Comparison of ENCODE assay signal across 1 cellular context in the genomic region with DNA sequence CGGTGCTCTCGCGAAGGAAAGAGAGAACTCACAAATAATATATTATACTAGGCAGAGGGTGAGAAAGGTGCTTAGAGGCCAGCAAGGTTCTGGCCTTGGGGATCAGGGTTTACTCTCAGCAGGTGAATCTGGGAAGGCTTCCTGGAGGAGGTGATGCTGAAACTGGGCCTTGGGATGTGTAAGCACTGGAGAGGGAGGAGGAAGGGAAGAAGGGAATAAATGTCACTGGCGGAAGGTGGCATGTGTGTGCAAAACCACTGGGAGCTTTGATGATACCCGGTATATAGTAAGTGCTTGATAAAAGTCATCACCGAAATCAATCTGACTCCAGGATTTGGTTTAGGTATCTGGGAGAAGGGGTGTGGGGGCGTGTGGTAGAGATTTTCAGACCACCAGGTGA.
TF ChIP-seq lines count a peak whose summit lies in the region.

No MANE protein-coding gene starts in this region.

TF ChIP-seq in GM23338, 12 proteins besides CTCF, POLR2A, EP300 and RAD21 (continued from another document):
- TF ChIP-seq, protein P1, sequence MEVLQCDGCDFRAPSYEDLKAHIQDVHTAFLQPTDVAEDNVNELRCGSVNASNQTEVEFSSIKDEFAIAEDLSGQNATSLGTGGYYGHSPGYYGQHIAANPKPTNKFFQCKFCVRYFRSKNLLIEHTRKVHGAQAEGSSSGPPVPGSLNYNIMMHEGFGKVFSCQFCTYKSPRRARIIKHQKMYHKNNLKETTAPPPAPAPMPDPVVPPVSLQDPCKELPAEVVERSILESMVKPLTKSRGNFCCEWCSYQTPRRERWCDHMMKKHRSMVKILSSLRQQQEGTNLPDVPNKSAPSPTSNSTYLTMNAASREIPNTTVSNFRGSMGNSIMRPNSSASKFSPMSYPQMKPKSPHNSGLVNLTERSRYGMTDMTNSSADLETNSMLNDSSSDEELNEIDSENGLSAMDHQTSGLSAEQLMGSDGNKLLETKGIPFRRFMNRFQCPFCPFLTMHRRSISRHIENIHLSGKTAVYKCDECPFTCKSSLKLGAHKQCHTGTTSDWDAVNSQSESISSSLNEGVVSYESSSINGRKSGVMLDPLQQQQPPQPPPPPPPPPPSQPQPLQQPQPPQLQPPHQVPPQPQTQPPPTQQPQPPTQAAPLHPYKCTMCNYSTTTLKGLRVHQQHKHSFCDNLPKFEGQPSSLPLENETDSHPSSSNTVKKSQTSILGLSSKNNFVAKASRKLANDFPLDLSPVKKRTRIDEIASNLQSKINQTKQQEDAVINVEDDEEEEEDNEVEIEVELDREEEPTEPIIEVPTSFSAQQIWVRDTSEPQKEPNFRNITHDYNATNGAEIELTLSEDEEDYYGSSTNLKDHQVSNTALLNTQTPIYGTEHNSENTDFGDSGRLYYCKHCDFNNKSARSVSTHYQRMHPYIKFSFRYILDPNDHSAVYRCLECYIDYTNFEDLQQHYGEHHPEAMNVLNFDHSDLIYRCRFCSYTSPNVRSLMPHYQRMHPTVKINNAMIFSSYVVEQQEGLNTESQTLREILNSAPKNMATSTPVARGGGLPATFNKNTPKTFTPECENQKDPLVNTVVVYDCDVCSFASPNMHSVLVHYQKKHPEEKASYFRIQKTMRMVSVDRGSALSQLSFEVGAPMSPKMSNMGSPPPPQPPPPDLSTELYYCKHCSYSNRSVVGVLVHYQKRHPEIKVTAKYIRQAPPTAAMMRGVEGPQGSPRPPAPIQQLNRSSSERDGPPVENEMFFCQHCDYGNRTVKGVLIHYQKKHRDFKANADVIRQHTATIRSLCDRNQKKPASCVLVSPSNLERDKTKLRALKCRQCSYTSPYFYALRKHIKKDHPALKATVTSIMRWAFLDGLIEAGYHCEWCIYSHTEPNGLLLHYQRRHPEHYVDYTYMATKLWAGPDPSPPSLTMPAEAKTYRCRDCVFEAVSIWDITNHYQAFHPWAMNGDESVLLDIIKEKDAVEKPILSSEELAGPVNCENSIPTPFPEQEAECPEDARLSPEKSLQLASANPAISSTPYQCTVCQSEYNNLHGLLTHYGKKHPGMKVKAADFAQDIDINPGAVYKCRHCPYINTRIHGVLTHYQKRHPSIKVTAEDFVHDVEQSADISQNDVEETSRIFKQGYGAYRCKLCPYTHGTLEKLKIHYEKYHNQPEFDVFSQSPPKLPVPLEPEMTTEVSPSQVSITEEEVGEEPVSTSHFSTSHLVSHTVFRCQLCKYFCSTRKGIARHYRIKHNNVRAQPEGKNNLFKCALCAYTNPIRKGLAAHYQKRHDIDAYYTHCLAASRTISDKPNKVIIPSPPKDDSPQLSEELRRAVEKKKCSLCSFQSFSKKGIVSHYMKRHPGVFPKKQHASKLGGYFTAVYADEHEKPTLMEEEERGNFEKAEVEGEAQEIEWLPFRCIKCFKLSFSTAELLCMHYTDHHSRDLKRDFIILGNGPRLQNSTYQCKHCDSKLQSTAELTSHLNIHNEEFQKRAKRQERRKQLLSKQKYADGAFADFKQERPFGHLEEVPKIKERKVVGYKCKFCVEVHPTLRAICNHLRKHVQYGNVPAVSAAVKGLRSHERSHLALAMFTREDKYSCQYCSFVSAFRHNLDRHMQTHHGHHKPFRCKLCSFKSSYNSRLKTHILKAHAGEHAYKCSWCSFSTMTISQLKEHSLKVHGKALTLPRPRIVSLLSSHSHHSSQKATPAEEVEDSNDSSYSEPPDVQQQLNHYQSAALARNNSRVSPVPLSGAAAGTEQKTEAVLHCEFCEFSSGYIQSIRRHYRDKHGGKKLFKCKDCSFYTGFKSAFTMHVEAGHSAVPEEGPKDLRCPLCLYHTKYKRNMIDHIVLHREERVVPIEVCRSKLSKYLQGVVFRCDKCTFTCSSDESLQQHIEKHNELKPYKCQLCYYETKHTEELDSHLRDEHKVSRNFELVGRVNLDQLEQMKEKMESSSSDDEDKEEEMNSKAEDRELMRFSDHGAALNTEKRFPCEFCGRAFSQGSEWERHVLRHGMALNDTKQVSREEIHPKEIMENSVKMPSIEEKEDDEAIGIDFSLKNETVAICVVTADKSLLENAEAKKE (CRISPR knock-in tag; IDR thresholded peaks at IDR 0.05) = no peak
- TF ChIP-seq POLR2AphosphoS5 (IDR thresholded peaks at IDR 0.05; ENCODE audit: low read depth) (no peak), EZH2 (IDR thresholded peaks at IDR 0.05; ENCODE audit: low read depth, unreplicated experiment) (no peak), NANOG (IDR thresholded peaks at IDR 0.05; ENCODE audit: borderline replicate concordance) (no peak), STAT1 (IDR thresholded peaks at IDR 0.05; ENCODE audit: unreplicated experiment) (no peak), EZH2phosphoT487 (IDR thresholded peaks at IDR 0.05; ENCODE audit: unreplicated experiment) (no peak)
- TF ChIP-seq, protein P2, sequence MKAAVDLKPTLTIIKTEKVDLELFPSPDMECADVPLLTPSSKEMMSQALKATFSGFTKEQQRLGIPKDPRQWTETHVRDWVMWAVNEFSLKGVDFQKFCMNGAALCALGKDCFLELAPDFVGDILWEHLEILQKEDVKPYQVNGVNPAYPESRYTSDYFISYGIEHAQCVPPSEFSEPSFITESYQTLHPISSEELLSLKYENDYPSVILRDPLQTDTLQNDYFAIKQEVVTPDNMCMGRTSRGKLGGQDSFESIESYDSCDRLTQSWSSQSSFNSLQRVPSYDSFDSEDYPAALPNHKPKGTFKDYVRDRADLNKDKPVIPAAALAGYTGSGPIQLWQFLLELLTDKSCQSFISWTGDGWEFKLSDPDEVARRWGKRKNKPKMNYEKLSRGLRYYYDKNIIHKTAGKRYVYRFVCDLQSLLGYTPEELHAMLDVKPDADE (IDR thresholded peaks at IDR 0.05) = no peak
